21 cellular contexts compared by ENCODE assay signal in genomic region chr16:51853586-51853985, GRCh38.
"Had no signal": no experiment of that assay in that cellular context is flagged by ENCODE, and none has a peak within 500 bp of the region (broad histone marks: within the 10 kb centered on the region; RNA-seq: fewer than 3 reads in every experiment).

No MANE protein-coding gene starts in this region.

- H3K36me3 ChIP-seq: SJCRH30 had no signal

- DNase-seq: KBM-7, MV-4-11, NCI-H1048, NCI-H1105, NCI-H1417, NCI-H1436 treated with DMSO at 0.1 percent for 48 hours, NCI-H1694, NCI-H187 treated with DMSO at 0.1 percent for 48 hours, NCI-H2029 treated with DMSO at 0.1 percent for 48 hours, NCI-H2171, NCI-H226, NCI-H446, NCI-H510A, NCI-H524 treated with DMSO at 0.1 percent for 48 hours, NCI-H69, NCI-H774, RPMI8226, SHP77 treated with DMSO at 0.1 percent for 48 hours, SJCRH30 had no signal

- H3K4me3 ChIP-seq: SJCRH30, SK-N-MC had no signal

- H3K27ac ChIP-seq: HL-60, SJCRH30, SK-N-MC had no signal

- H3K27me3 ChIP-seq: SJCRH30 had no signal
